Comparison of ENCODE assay signal across 14 cellular contexts in the genomic region with DNA sequence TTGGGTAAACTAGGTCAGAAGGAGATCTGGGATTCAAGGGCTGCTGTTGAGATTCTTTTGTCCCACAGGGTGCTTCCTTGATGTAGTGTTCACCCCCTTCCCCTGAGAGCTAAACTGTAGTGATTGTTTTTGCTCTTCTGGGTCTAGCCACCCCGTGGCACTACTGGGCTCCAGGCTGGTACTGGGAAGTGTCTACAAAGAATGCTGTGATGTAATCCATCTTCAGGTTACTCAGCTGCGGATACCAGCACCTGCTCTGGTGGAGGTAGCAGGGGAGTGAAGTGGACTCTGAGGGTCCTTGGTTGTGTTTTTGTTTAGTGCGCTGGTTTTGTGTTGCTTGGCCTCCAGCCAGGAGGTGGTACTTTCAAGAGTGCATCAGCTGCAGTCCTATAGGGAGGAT.
DNase-seq lines count a peak whose midpoint lies in the region; ATAC-seq and TF ChIP-seq lines count a peak whose summit lies in the region.
"Had no signal": no experiment of that assay in that cellular context is flagged by ENCODE, and none has a peak within 500 bp of the region (broad histone marks: within the 10 kb centered on the region; RNA-seq: fewer than 3 reads in every experiment).

No MANE protein-coding gene starts in this region.

- H3K4me1 ChIP-seq in DND-41 (ENCODE audit: insufficient read depth, low read length), result peaks cover 34% of the 10 kb centered on the region
- H3K4me1 ChIP-seq: spleen, vagina had no signal

- H3K27me3 ChIP-seq in DND-41 (ENCODE audit: insufficient read depth, low read length, poor library complexity), result no peaks in the 10 kb centered on the region
- H3K27me3 ChIP-seq: vagina had no signal

- peak overlapping the region; percentile 85 for H3K27ac ChIP-seq in DND-41 (ENCODE audit: low read length)
- H3K27ac ChIP-seq: spleen, vagina had no signal

- no peaks in the 10 kb centered on the region for H3K36me3 ChIP-seq in DND-41 (ENCODE audit: insufficient read depth, low read length)
- H3K36me3 ChIP-seq: spleen, vagina had no signal

- no peaks in the 10 kb centered on the region for H3K79me2 ChIP-seq in DND-41 (ENCODE audit: insufficient read depth, low read length)

- peak; percentile 37 for TF ChIP-seq CTCF in DND-41 (IDR thresholded peaks at IDR 0.05; ENCODE audit: borderline replicate concordance, extremely low read depth, low read length, poor library complexity, severe bottlenecking)

- H4K20me1 ChIP-seq in DND-41 (ENCODE audit: insufficient read depth, low read length), result no peaks in the 10 kb centered on the region

- no peak overlapping the region; a peak in 1 of 4 replicates for H3K4me3 ChIP-seq in DND-41 (ENCODE audit: low read depth in 1 of 2, low read length in 2 of 2)
- H3K4me3 ChIP-seq: spleen, vagina had no signal

- H2AFZ ChIP-seq in DND-41 (ENCODE audit: low read depth, low read length), result no peak overlapping the region

- no peaks in the 10 kb centered on the region for H3K9me3 ChIP-seq in DND-41 (ENCODE audit: insufficient read depth, low read length, severe bottlenecking)
- H3K9me3 ChIP-seq: vagina had no signal

- no peak for DNase-seq in DND-41
- peak; percentile 38 for DNase-seq in NCI-H510A (lab: John Stamatoyannopoulos, UW)
- peak; percentile 17 for DNase-seq in kidney tubule cell (ENCODE audit: low spot score)
- no peak for DNase-seq in SKM-1 (lab: John Stamatoyannopoulos, UW; ENCODE audit: unreplicated experiment)
- DNase-seq in NCI-H1417 treated with DMSO at 0.1 percent for 48 hours (lab: John Stamatoyannopoulos, UW), result no peak
- no peak for DNase-seq in stimulated activated CD4-positive, alpha-beta T cell treated with anti-CD3 and anti-CD28 coated beads, Interleukin-2, amount 100 ng/mL, for 48 hours
- DNase-seq: activated CD4-positive, CD25-positive, alpha-beta regulatory T cell treated with anti-CD3 and anti-CD28 coated beads, Interleukin-2, amount 50 U/mL, for 72 hours; CD8-positive, alpha-beta memory T cell; immature natural killer cell; naive B cell; spleen had no signal

- H3K9ac ChIP-seq in DND-41 (ENCODE audit: low read depth, low read length), result peak overlapping the region; percentile 43; the same call in 1 of the 2 replicates

- ATAC-seq in DND-41 (ENCODE audit: insufficient read depth, low read depth) (peak; percentile 56), GM21723 (IDR thresholded peaks at IDR 0.05; ENCODE audit: unreplicated experiment) (peak; percentile 20), HG03565 (IDR thresholded peaks at IDR 0.05; ENCODE audit: unreplicated experiment) (no peak)

- H3K4me2 ChIP-seq in DND-41 (ENCODE audit: insufficient read depth, low read length), result peak overlapping the region; percentile 57

Comparison
In these comparisons a context has a peak if more than half of its experiments do, and no peak if none do; other contexts are left out.
1. DNase-seq: peak in NCI-H510A (single experiment) and kidney tubule cell (single experiment); none in DND-41 (single experiment), SKM-1 (single experiment), NCI-H1417 treated with DMSO at 0.1 percent for 48 hours (single experiment) and stimulated activated CD4-positive, alpha-beta T cell treated with anti-CD3 and anti-CD28 coated beads, Interleukin-2, amount 100 ng/mL, for 48 hours (0 of 2).